ENCODE assay signal across 31 cellular contexts in genomic region chr20:58574469-58574868, GRCh38. TPM values are rescaled to one million over a fixed set of nuclear protein-coding genes. Genes with fewer than 3 reads are reported as not detected.
"Had no signal": no experiment of that assay in that cellular context is flagged by ENCODE, and none has a peak within 500 bp of the region (broad histone marks: within the 10 kb centered on the region; RNA-seq: fewer than 3 reads in every experiment).

No MANE protein-coding gene starts in this region.

- H3K27ac Mint-ChIP-seq: naive B cell; naive thymus-derived CD8-positive, alpha-beta T cell; natural killer cell treated with Interleukin-12 subunit alpha and Interleukin-12 subunit beta and Interleukin-15 and Interleukin-18, amount 100 ng/mL, for 72 hours; neural progenitor cell; progenitor cell of endocrine pancreas; stimulated activated naive B cell treated with anti-CD40 and anti-IgM and Interleukin-4, amounts not matched to agents 10 μg/mL and 1 μg/mL and 100 μg/mL, for 72 hours had no signal

- H3K9me3 Mint-ChIP-seq: naive thymus-derived CD8-positive, alpha-beta T cell; natural killer cell treated with Interleukin-12 subunit alpha and Interleukin-12 subunit beta and Interleukin-15 and Interleukin-18, amount 100 ng/mL, for 72 hours; neural progenitor cell; stimulated activated naive B cell treated with anti-CD40 and anti-IgM and Interleukin-4, amounts not matched to agents 10 μg/mL and 1 μg/mL and 100 μg/mL, for 72 hours had no signal

- H3K4me2 ChIP-seq: neural progenitor cell, smooth muscle cell had no signal

- H3K36me3 Mint-ChIP-seq: naive B cell; naive thymus-derived CD8-positive, alpha-beta T cell; natural killer cell treated with Interleukin-12 subunit alpha and Interleukin-12 subunit beta and Interleukin-15 and Interleukin-18, amount 100 ng/mL, for 72 hours; neural progenitor cell; stimulated activated naive B cell treated with anti-CD40 and anti-IgM and Interleukin-4, amounts not matched to agents 10 μg/mL and 1 μg/mL and 100 μg/mL, for 72 hours had no signal

- DNase-seq: naive B cell; naive thymus-derived CD8-positive, alpha-beta T cell; occipital lobe; ovary; psoas muscle; right cardiac atrium; stimulated activated CD4-positive, alpha-beta T cell treated with anti-CD3 and anti-CD28 coated beads, Interleukin-12 subunit alpha, Interleukin-12 subunit beta, amount 100 ng/mL, for 4 hours; stimulated activated CD4-positive, alpha-beta T cell treated with anti-CD3 and anti-CD28 coated beads, Interleukin-1b, Interleukin-23, amount 100 ng/mL, for 48 hours; stimulated activated CD4-positive, alpha-beta T cell treated with anti-CD3 and anti-CD28 coated beads, Interleukin-4, amount 100 ng/mL, for 1 hour; stimulated activated CD4-positive, alpha-beta T cell treated with anti-CD3 and anti-CD28 coated beads, Interleukin-4, amount 100 ng/mL, for 4 hours; stimulated activated CD8-positive, alpha-beta memory T cell treated with anti-CD3 and anti-CD28 coated beads, Interleukin-4, amount 100 ng/mL, for 48 hours; stimulated activated naive B cell treated with anti-CD40 and anti-IgM and Interleukin-4, amounts not matched to agents 10 μg/mL and 1 μg/mL and 100 μg/mL, for 72 hours; stimulated activated naive CD4-positive, alpha-beta T cell treated with Interleukin-2 at 50 U/mL for 16 hours; stomach; thyroid gland; trophoblast cell had no signal

- H3K9me3 ChIP-seq: ovary, psoas muscle, spleen, stomach, thoracic aorta, thyroid gland, tibial nerve, upper lobe of left lung, vagina had no signal

- H3K36me3 ChIP-seq: neural progenitor cell, ovary, spleen, stomach, thoracic aorta, thyroid gland, tibial nerve, upper lobe of left lung, vagina had no signal

- H3K79me2 ChIP-seq: parathyroid adenoma had no signal

- H3K4me1 Mint-ChIP-seq: neural progenitor cell; stimulated activated naive B cell treated with anti-CD40 and anti-IgM and Interleukin-4, amounts not matched to agents 10 μg/mL and 1 μg/mL and 100 μg/mL, for 72 hours had no signal

- H2AFZ ChIP-seq: neural progenitor cell, parathyroid adenoma had no signal

- FAIRE-seq: urothelium cell line had no signal

- H3K4me1 ChIP-seq: neural progenitor cell, parathyroid adenoma, psoas muscle, spleen, thyroid gland had no signal

- H3K27me3 ChIP-seq: neural progenitor cell, ovary, thyroid gland, tibial nerve, upper lobe of left lung, vagina had no signal

- H3K9ac ChIP-seq: neural progenitor cell, parathyroid adenoma had no signal

- ATAC-seq: naive thymus-derived CD8-positive, alpha-beta T cell; natural killer cell treated with Interleukin-12 subunit alpha and Interleukin-12 subunit beta and Interleukin-15 and Interleukin-18, amount 100 ng/mL, for 72 hours; psoas muscle; right cardiac atrium; sciatic nerve; stimulated activated naive B cell treated with anti-CD40 and anti-IgM and Interleukin-4, amounts not matched to agents 10 μg/mL and 1 μg/mL and 100 μg/mL, for 72 hours had no signal

- H3K27ac ChIP-seq: neural progenitor cell, ovary, parathyroid adenoma, psoas muscle, skin epidermis, spleen, stomach, thoracic aorta, thyroid gland, tibial nerve, vagina had no signal

- H3K4me3 ChIP-seq: neural progenitor cell, ovary, psoas muscle, skin epidermis, smooth muscle cell, spleen, stomach, thoracic aorta, thyroid gland, tibial nerve, upper lobe of left lung, vagina had no signal

- H3K4me3 Mint-ChIP-seq: naive B cell; naive thymus-derived CD8-positive, alpha-beta T cell; natural killer cell treated with Interleukin-12 subunit alpha and Interleukin-12 subunit beta and Interleukin-15 and Interleukin-18, amount 100 ng/mL, for 72 hours; neural progenitor cell; stimulated activated naive B cell treated with anti-CD40 and anti-IgM and Interleukin-4, amounts not matched to agents 10 μg/mL and 1 μg/mL and 100 μg/mL, for 72 hours had no signal

RNA-seq across cellular contexts. Expression of gene APCDD1L, which starts 59.3 kb away (rescaled TPM):
- total RNA-seq: naive thymus-derived CD8-positive, alpha-beta T cell; natural killer cell treated with Interleukin-12 subunit alpha and Interleukin-12 subunit beta and Interleukin-15 and Interleukin-18, amount 100 ng/mL, for 72 hours; occipital lobe; progenitor cell of endocrine pancreas; temporal lobe had no signal
- polyA plus RNA-seq: neural cell had no signal
